Comparison of ENCODE assay signal across 8 cellular contexts in the genomic region with DNA sequence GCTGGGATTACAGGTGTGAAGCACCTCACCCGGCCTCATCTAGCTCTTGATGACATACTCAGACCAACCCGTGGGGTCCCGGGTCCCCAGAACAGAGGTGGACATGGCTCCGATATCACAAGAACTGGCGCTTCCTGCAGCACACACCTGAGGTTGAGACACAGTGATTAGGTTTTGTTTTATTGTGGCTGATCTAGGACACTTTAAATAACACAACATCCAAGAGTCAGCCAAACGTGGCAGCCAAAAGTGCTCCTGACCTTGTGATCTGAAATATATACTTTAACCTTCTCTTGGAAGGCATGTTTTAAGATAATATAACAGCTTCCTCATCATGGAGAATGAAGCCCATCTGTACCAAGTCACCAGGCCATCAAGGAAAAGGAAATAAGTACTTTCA.
"Had no signal": no experiment of that assay in that cellular context is flagged by ENCODE, and none has a peak within 500 bp of the region (broad histone marks: within the 10 kb centered on the region; RNA-seq: fewer than 3 reads in every experiment).

No MANE protein-coding gene starts in this region.

- H3K9ac ChIP-seq: GM23248 had no signal

- H3K4me1 Mint-ChIP-seq: GM23338 had no signal

- H3K9me3 ChIP-seq: HAP-1 had no signal

- H3K27ac ChIP-seq: GM23248 had no signal

- H3K4me3 Mint-ChIP-seq: GM23338, HFFc6 had no signal

- H3K4me3 ChIP-seq: GM23248, GM23338, HAP-1 had no signal

- ATAC-seq: GM23338, HCT116 had no signal

- H3K4me1 ChIP-seq: HAP-1 had no signal

- H3K36me3 ChIP-seq: HAP-1 had no signal

- DNase-seq: GM23248, GOT3, H7, HCEC 1CT, HFFc6 had no signal

- H3K27ac Mint-ChIP-seq: GM23338, HFFc6 had no signal

- H3K4me2 ChIP-seq: GM23338 had no signal

- H2AFZ ChIP-seq: GM23248, GM23338 had no signal
